ENCODE assay signal across 17 cellular contexts in genomic region chr11:1793091-1793490, GRCh38. TPM values are rescaled to one million over a fixed set of nuclear protein-coding genes. Genes with fewer than 3 reads are reported as not detected.
DNase-seq lines count a peak whose midpoint lies in the region; ATAC-seq and TF ChIP-seq lines count a peak whose summit lies in the region.
"Had no signal": no experiment of that assay in that cellular context is flagged by ENCODE, and none has a peak within 500 bp of the region (broad histone marks: within the 10 kb centered on the region; RNA-seq: fewer than 3 reads in every experiment).

No MANE protein-coding gene starts in this region.

- peaks cover 0 to 4% (median 0%) of the 10 kb centered on the region in 11 experiments; a peak in 1 of 22 replicates for H3K9me3 ChIP-seq in BLaER1 treated with 17β-estradiol and CSF1 and Interleukin-3, amounts not matched to agents 10 nM and 100 nM (replicated peaks in 1 of 11)
- no peaks in the 10 kb centered on the region for H3K9me3 ChIP-seq in MM.1S (replicated peaks; ENCODE audit: insufficient read depth, low read length)
- no peaks in the 10 kb centered on the region for H3K9me3 ChIP-seq in PC-9 (ENCODE audit: insufficient read depth, low read depth)
- H3K9me3 ChIP-seq: HAP-1 had no signal

- peak overlapping the region in 1 of 2 donors; percentile 82 for H3K27ac Mint-ChIP-seq in effector memory CD8-positive, alpha-beta T cell
- peak overlapping the region; percentile 82 for H3K27ac Mint-ChIP-seq in osteocyte (ENCODE audit: unreplicated experiment)

- no peaks in the 10 kb centered on the region for H3K9me2 ChIP-seq in MM.1S (replicated peaks; ENCODE audit: insufficient read depth, low read length)
- no peaks in the 10 kb centered on the region for H3K9me2 ChIP-seq in PC-9 (ENCODE audit: insufficient read depth)

- 0 out of 20 replicates have a peak overlapping the region, but pooled peaks of 1 of the 10 experiments have one; percentile 45 for H3K4me3 ChIP-seq in BLaER1 treated with 17β-estradiol and CSF1 and Interleukin-3, amounts not matched to agents 10 nM and 100 nM
- H3K4me3 ChIP-seq in MM.1S (ENCODE audit: low read length) (peak overlapping the region; percentile 17; the same call in 1 of the 2 replicates), PC-9 (no peak overlapping the region)
- H3K4me3 ChIP-seq: GM12878, HAP-1, SK-N-MC had no signal

- H3K4me3 Mint-ChIP-seq in effector memory CD8-positive, alpha-beta T cell, result peak overlapping the region; percentile 77 to 79
- peak overlapping the region; percentile 21 for H3K4me3 Mint-ChIP-seq in osteocyte (ENCODE audit: unreplicated experiment)

- intact Hi-C loops in PC-9 (cut with micrococcal nuclease; ENCODE audit: unreplicated experiment), result no loop called here

- no peak for ATAC-seq in effector memory CD8-positive, alpha-beta T cell (replicated peaks)
- ATAC-seq: GM12878 had no signal

- H4K20me1 ChIP-seq in BLaER1 treated with 17β-estradiol and CSF1 and Interleukin-3, amounts not matched to agents 10 nM and 100 nM, result no peaks in the 10 kb centered on the region
- H4K20me1 ChIP-seq in MM.1S (ENCODE audit: insufficient read depth, low read length), result no peaks in the 10 kb centered on the region
- no peaks in the 10 kb centered on the region for H4K20me1 ChIP-seq in PC-9 (ENCODE audit: insufficient read depth)

- H3K36me3 Mint-ChIP-seq in effector memory CD8-positive, alpha-beta T cell (ENCODE audit: insufficient read depth), result peaks cover 3% of the 10 kb centered on the region
- peaks cover 6% of the 10 kb centered on the region for H3K36me3 Mint-ChIP-seq in osteocyte (ENCODE audit: unreplicated experiment)

- H3K27ac ChIP-seq in BLaER1 treated with 17β-estradiol and CSF1 and Interleukin-3, amounts not matched to agents 10 nM and 100 nM, result peak overlapping the region in 5 of 11 experiments; percentile 4 to 67 (median 56); a peak in 5 of 22 replicates
- H3K27ac ChIP-seq in MM.1S (ENCODE audit: low read length), result no peak overlapping the region
- no peak overlapping the region for H3K27ac ChIP-seq in PC-9
- H3K27ac ChIP-seq: SK-N-MC had no signal

- POLR2A ChIA-PET in PC-9 (lab: Charles Lee; ENCODE audit: unreplicated experiment), result interaction anchor here (0.6 to 0.7 kb wide), 2 partner anchors 16 to 156 kb away, joined by 5 to 36 read pairs; no protein-coding TSS in a partner anchor

- TF ChIP-seq CTCF in MM.1S (IDR thresholded peaks at IDR 0.05; ENCODE audit: low read length) (no peak), osteocyte (IDR thresholded peaks at IDR 0.05) (no peak), PC-9 (conservative IDR thresholded peaks at IDR 0.05) (no peak)

- H3F3A ChIP-seq in MM.1S (ENCODE audit: insufficient read depth, low read length) (no peaks in the 10 kb centered on the region), PC-9 (ENCODE audit: insufficient read depth, low read depth) (no peaks in the 10 kb centered on the region)

- H3K79me2 ChIP-seq in MM.1S (ENCODE audit: low read length) (no peaks in the 10 kb centered on the region), PC-9 (ENCODE audit: low read depth) (no peaks in the 10 kb centered on the region)

- CTCF ChIA-PET in PC-9 (lab: Charles Lee), result no interaction called here

- no peaks in the 10 kb centered on the region for H3K27me3 ChIP-seq in BLaER1 treated with 17β-estradiol and CSF1 and Interleukin-3, amounts not matched to agents 10 nM and 100 nM
- H3K27me3 ChIP-seq in MM.1S (replicated peaks; ENCODE audit: insufficient read depth, low read length) (peaks cover 94% of the 10 kb centered on the region), PC-9 (ENCODE audit: insufficient read depth, low read depth) (no peaks in the 10 kb centered on the region)

- peaks cover 16 to 20% (median 19%) of the 10 kb centered on the region in 10 experiments for H3K4me1 ChIP-seq in BLaER1 treated with 17β-estradiol and CSF1 and Interleukin-3, amounts not matched to agents 10 nM and 100 nM
- H3K4me1 ChIP-seq in MM.1S (ENCODE audit: low read length) (no peaks in the 10 kb centered on the region), PC-9 (replicated peaks; ENCODE audit: insufficient read depth) (peaks cover 8% of the 10 kb centered on the region; the same call in 1 of the 2 replicates)
- H3K4me1 ChIP-seq: HAP-1 had no signal

- no peaks in the 10 kb centered on the region for H3K36me3 ChIP-seq in BLaER1 treated with 17β-estradiol and CSF1 and Interleukin-3, amounts not matched to agents 10 nM and 100 nM
- H3K36me3 ChIP-seq in MM.1S (replicated peaks; ENCODE audit: insufficient read depth, low read length) (no peaks in the 10 kb centered on the region), PC-9 (ENCODE audit: low read depth) (no peaks in the 10 kb centered on the region)
- H3K36me3 ChIP-seq: HAP-1 had no signal

- H3K4me2 ChIP-seq in BLaER1 treated with 17β-estradiol and CSF1 and Interleukin-3, amounts not matched to agents 10 nM and 100 nM, result peak overlapping the region; percentile 52 to 80 (median 64); a peak in 19 of 22 replicates
- H3K4me2 ChIP-seq in MM.1S (ENCODE audit: low read depth, low read length) (peak overlapping the region; percentile 35; the same call in 1 of the 2 replicates), PC-9 (no peak overlapping the region)

- no TSS peak for BruUV-seq in PC-9 (replicated peaks; lab: Mats Ljungman, UMichigan)

- H3K4me1 Mint-ChIP-seq in effector memory CD8-positive, alpha-beta T cell (ENCODE audit: low read depth in 2 of 2), result peaks cover 6 to 13% of the 10 kb centered on the region in 2 donors
- H3K4me1 Mint-ChIP-seq in osteocyte (ENCODE audit: unreplicated experiment), result peaks cover 55% of the 10 kb centered on the region

- peaks cover 16 to 18% of the 10 kb centered on the region in 2 donors for H3K27me3 Mint-ChIP-seq in effector memory CD8-positive, alpha-beta T cell
- peaks cover 11% of the 10 kb centered on the region for H3K27me3 Mint-ChIP-seq in osteocyte (ENCODE audit: unreplicated experiment)

- peaks cover 0 to 2% of the 10 kb centered on the region in 2 donors for H3K9me3 Mint-ChIP-seq in effector memory CD8-positive, alpha-beta T cell
- no peaks in the 10 kb centered on the region for H3K9me3 Mint-ChIP-seq in osteocyte (ENCODE audit: unreplicated experiment)

- DNase-seq in MM.1S (no peak), osteocyte (ENCODE audit: extremely low spot score, unreplicated experiment) (no peak), PC-9 (no peak), NCI-H748 treated with DMSO at 0.1 percent for 48 hours (lab: John Stamatoyannopoulos, UW) (no peak), islet precursor cell (no peak)
- DNase-seq in effector memory CD8-positive, alpha-beta T cell, result no peak
- DNase-seq: DMS53; Karpas-422; NCI-H1436; NCI-H2081; NCI-H524; NK-92 treated with Interleukin-12 subunit alpha and Interleukin-12 subunit beta, amount 100 ng/mL, for 24 hours had no signal

- H2AFZ ChIP-seq in MM.1S (ENCODE audit: low read length), result no peak overlapping the region
- H2AFZ ChIP-seq in PC-9, result no peak overlapping the region

- no peak overlapping the region for H3K9ac ChIP-seq in BLaER1 treated with 17β-estradiol and CSF1 and Interleukin-3, amounts not matched to agents 10 nM and 100 nM
- no peak overlapping the region for H3K9ac ChIP-seq in MM.1S (ENCODE audit: low read length)

RNA-seq across cellular contexts. Expression of gene CTSD, which starts 29.4 kb away (rescaled TPM):
- total RNA-seq in osteocyte (2,062 and 2,147 TPM in 2 replicates), PC-9 (2021) (735 and 993 TPM in 2 replicates)

RNA-seq across cellular contexts. Expression of gene SYT8, which starts 41.7 kb away (rescaled TPM):
- total RNA-seq in osteocyte (5.0 and 6.2 TPM in 2 replicates), PC-9 (2021) (8.9 and 12.1 TPM in 2 replicates)
- total RNA-seq: G401, GM12878 had no signal

RNA-seq across cellular contexts. Expression of gene IFITM10, which starts 42.7 kb away (rescaled TPM):
- total RNA-seq in osteocyte, result 13.5 and 24.0 TPM in 2 replicates
- total RNA-seq in PC-9 (2021), result 4.2 and 5.5 TPM in 2 replicates
- total RNA-seq: G401, GM12878 had no signal

RNA-seq across cellular contexts. Expression of gene TNNI2, which starts 45.7 kb away (rescaled TPM):
- total RNA-seq in osteocyte, result 1.0 and 1.1 TPM in 2 replicates
- total RNA-seq in PC-9 (2021), result 4.9 and 7.8 TPM in 2 replicates
- total RNA-seq: G401 had no signal

RNA-seq across cellular contexts. Expression of gene LSP1, which starts 59.8 kb away (rescaled TPM):
- 26.9 and 29.5 TPM in 2 replicates for total RNA-seq in osteocyte
- total RNA-seq in PC-9 (2021), result 2.5 and 2.6 TPM in 2 replicates
